Comparison of ENCODE assay signal across 8 cellular contexts in the genomic region with DNA sequence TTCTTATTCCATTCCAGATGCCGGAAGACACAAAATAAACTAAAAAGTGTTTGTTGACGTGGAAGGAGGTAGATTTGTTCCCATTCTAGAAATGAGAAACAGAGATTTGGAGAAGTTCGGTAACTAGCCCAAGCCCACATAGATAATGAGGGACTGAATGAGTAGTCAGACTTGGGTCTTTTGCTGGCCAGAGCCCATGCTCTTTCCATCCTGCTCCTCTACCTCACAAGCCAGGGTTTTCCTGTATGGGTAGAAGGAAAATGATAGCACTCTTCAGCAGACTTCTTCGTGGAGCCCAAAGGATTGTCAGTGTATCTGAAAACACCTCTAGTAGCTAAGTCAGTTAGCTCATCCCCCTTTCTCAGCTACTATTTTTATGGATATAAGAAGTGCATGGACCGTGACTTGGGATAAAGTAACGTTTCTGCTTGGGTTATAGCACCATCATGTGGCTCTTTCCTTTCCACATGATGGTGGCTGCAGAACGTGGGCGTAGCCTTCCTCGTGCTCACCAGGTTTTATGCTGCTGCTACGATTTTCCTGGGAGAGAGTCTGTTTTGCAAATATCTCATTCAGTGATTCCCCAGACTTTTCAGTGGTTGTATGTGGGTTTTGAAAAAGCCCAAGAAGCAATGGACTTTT.
DNase-seq lines count a peak whose midpoint lies in the region; TF ChIP-seq lines count a peak whose summit lies in the region.

No MANE protein-coding gene starts in this region.

- H3K4me3 ChIP-seq in epithelial cell of proximal tubule (ENCODE audit: low read depth, low read length) (no peak overlapping the region), osteoblast (ENCODE audit: insufficient read depth, low read length) (no peak overlapping the region)

- TF ChIP-seq CTCF in epithelial cell of proximal tubule (conservative IDR thresholded peaks at IDR 0.05; ENCODE audit: low read depth, low read length) (peak; percentile 73), osteoblast (IDR thresholded peaks at IDR 0.05; ENCODE audit: extremely low read depth, low read depth, low read length) (peak; percentile 75)

- H3K36me3 ChIP-seq in osteoblast (ENCODE audit: insufficient read depth, low read length) = no peaks in the 10 kb centered on the region

- DNase-seq in Daoy (ENCODE audit: low read depth) = peak; percentile 50
- peak; percentile 39 for DNase-seq in NCI-H510A treated with DMSO at 0.1 percent for 48 hours (lab: John Stamatoyannopoulos, UW)
- no peak for DNase-seq in epithelial cell of proximal tubule (ENCODE audit: low read depth)
- peak; percentile 88 for DNase-seq in osteoblast (ENCODE audit: insufficient read length, low spot score, missing footprints)
- no peak for DNase-seq in NOMO-1 treated with dmso at 0.1 percent for 144 hours (lab: John Stamatoyannopoulos, UW; ENCODE audit: unreplicated experiment)
- no peak for DNase-seq in effector CD8-positive, alpha-beta T cell (lab: John Stamatoyannopoulos, UW)
- no peak for DNase-seq in MV-4-11 (lab: John Stamatoyannopoulos, UW)
- no peak for DNase-seq in amniotic stem cell (lab: John Stamatoyannopoulos, UW)

- no peaks in the 10 kb centered on the region for H3K27me3 ChIP-seq in osteoblast (ENCODE audit: insufficient read depth, low read length)

- H2AFZ ChIP-seq in osteoblast (ENCODE audit: low read length) = no peak overlapping the region

- H3K4me2 ChIP-seq in osteoblast (ENCODE audit: insufficient read depth, low read length) = peak overlapping the region; percentile 3

- no peaks in the 10 kb centered on the region for H4K20me1 ChIP-seq in osteoblast (ENCODE audit: insufficient read depth, low read length)

- peaks cover 15% of the 10 kb centered on the region for H3K4me1 ChIP-seq in osteoblast (ENCODE audit: insufficient read depth, low read length)

- no peaks in the 10 kb centered on the region for H3K79me2 ChIP-seq in osteoblast (ENCODE audit: insufficient read depth, low read length)

- no peak overlapping the region for H3K27ac ChIP-seq in osteoblast (ENCODE audit: low read depth, low read length)

- H3K9me3 ChIP-seq in osteoblast (ENCODE audit: low read depth, low read length) = no peaks in the 10 kb centered on the region

Comparison
In these comparisons a context has a peak if more than half of its experiments do, and no peak if none do; other contexts are left out.
1. DNase-seq: peak in Daoy (single experiment), NCI-H510A treated with DMSO at 0.1 percent for 48 hours (single experiment) and osteoblast (single experiment); none in epithelial cell of proximal tubule (single experiment), NOMO-1 treated with dmso at 0.1 percent for 144 hours (single experiment), effector CD8-positive, alpha-beta T cell (single experiment), MV-4-11 (single experiment) and amniotic stem cell (single experiment).